In the genomic region with DNA sequence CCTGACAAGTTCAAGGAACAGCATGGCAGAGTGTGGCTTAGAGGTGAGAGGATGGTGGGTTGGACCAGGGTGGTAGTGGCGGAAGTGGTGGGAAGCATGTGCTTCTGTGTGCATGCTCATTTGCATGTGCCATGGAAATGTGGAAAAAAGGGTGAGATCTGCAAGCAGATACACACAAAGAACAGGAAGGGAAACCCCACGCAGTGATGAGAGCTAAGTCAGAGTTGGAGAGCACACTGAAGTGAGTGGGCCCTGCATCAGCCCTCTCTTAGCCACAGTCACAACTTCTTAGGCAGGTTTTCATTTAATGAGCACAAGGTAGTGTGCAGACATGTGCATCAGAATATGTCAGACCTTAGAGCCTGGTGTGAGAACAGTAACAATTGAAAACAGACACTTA, we compare ENCODE assay signal across 18 cellular contexts.
A peak's percentile ranks its signal among the peaks of the same experiment; 100 is the strongest.
DNase-seq lines count a peak whose midpoint lies in the region; ATAC-seq, FAIRE-seq and TF ChIP-seq lines count a peak whose summit lies in the region.
"Had no signal": no experiment of that assay in that cellular context is flagged by ENCODE, and none has a peak within 500 bp of the region (broad histone marks: within the 10 kb centered on the region; RNA-seq: fewer than 3 reads in every experiment).

No MANE protein-coding gene starts in this region.

- H3K36me3 ChIP-seq in bronchial epithelial cell (ENCODE audit: control insufficient read depth, insufficient read depth, low read length), result no peaks in the 10 kb centered on the region

- TF ChIP-seq CTCF in bronchial epithelial cell (IDR thresholded peaks at IDR 0.05; ENCODE audit: insufficient read depth, low read length, severe bottlenecking), result no peak

- H3K27me3 ChIP-seq in bronchial epithelial cell (ENCODE audit: control insufficient read depth, insufficient read depth, low read length), result no peaks in the 10 kb centered on the region

- H3K4me3 ChIP-seq in bronchial epithelial cell (ENCODE audit: low read depth, low read length), result no peak overlapping the region
- H3K4me3 ChIP-seq: A549 had no signal

- peak; percentile 0 for DNase-seq in activated T-cell treated with anti-CD3 and anti-CD28 coated beads for 48 hours (ENCODE audit: low read depth)
- DNase-seq in activated T-cell treated with anti-CD3 and anti-CD28 coated beads for 4 hours, result no peak
- no peak for DNase-seq in bronchial epithelial cell (ENCODE audit: low read depth)
- no peak for DNase-seq in HuH-7 (ENCODE audit: low spot score)
- no peak for DNase-seq in DMS53 treated with DMSO at 0.1 percent for 48 hours (lab: John Stamatoyannopoulos, UW; ENCODE audit: unreplicated experiment)
- DNase-seq: COR-L47, DMS153, GOT3, KG1, NCI-H1092, NCI-H1694 treated with DMSO at 0.1 percent for 48 hours, Right ventricle myocardium superior, SK-N-SH had no signal

- FAIRE-seq in bronchial epithelial cell (lab: Jason Lieb, UNC), result peak; percentile 50
- FAIRE-seq: A549 had no signal

- peak; percentile 51 for ATAC-seq in GM19351 (IDR thresholded peaks at IDR 0.05; ENCODE audit: unreplicated experiment)
- peak; percentile 90 for ATAC-seq in HG03025 (IDR thresholded peaks at IDR 0.05; ENCODE audit: low FRiP score, unreplicated experiment)
- ATAC-seq in HG02840 (IDR thresholded peaks at IDR 0.05; ENCODE audit: low FRiP score, unreplicated experiment), result no peak
- ATAC-seq: A549, Panc1 had no signal
